18 cellular contexts compared by ENCODE assay signal in the genomic region with DNA sequence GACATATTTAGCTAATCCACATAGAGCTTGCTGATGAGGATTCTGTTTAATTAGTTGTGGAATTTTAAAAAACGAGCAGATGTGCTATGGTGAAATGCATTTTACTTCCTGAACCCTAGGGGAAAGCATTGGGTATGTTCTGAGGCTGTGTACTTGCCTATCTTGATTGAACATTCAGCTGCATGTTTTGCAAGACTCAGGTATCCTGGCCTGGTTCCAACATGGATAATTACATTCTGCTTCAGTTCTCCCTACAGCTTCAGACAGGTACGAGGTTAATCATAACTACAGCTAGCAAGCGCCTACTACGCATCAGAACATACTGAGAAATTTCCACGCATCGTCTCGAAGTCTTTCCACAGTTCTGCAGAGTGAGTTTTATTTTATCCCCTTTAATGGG.
DNase-seq lines count a peak whose midpoint lies in the region; ATAC-seq, FAIRE-seq and TF ChIP-seq lines count a peak whose summit lies in the region.
"Had no signal": no experiment of that assay in that cellular context is flagged by ENCODE, and none has a peak within 500 bp of the region (broad histone marks: within the 10 kb centered on the region; RNA-seq: fewer than 3 reads in every experiment).

No MANE protein-coding gene starts in this region.

- ATAC-seq in HG03520 (IDR thresholded peaks at IDR 0.05; ENCODE audit: unreplicated experiment): no peak
- ATAC-seq: HepG2 had no signal

- TF ChIP-seq CTCF in bronchial epithelial cell (IDR thresholded peaks at IDR 0.05; ENCODE audit: insufficient read depth, low read length, severe bottlenecking) (no peak), lower leg skin (IDR thresholded peaks at IDR 0.05) (no peak), GM13976 (IDR thresholded peaks at IDR 0.05; ENCODE audit: borderline replicate concordance, control extremely low read depth, extremely low read depth, insufficient read depth, missing control alignments) (no peak)

- H3K4me3 ChIP-seq in bronchial epithelial cell (ENCODE audit: low read depth, low read length): no peak overlapping the region
- H3K4me3 ChIP-seq in lower leg skin (ENCODE audit: low read depth, poor library complexity, severe bottlenecking): no peak overlapping the region
- H3K4me3 ChIP-seq: SJSA1 had no signal

- DNase-seq in NCI-H1417 (lab: John Stamatoyannopoulos, UW) (peak in 2 of 3 experiments; percentile 8 to 22), NCI-H1417 treated with DMSO at 0.1 percent for 48 hours (lab: John Stamatoyannopoulos, UW) (no peak), DMS153 (lab: John Stamatoyannopoulos, UW) (peak; percentile 65), NCI-H510A (lab: John Stamatoyannopoulos, UW) (peak; percentile 53), bronchial epithelial cell (ENCODE audit: low read depth) (peak; percentile 31), lower leg skin (ENCODE audit: low spot score in 2 of 2) (no peak), GM13976 (ENCODE audit: low spot score) (no peak)
- DNase-seq: CD4-positive, alpha-beta memory T cell; HFFc6; NCI-H1048; NCI-H187; NCI-H446 treated with DMSO at 0.1 percent for 48 hours; NK-92 treated with Interleukin-12 subunit alpha and Interleukin-12 subunit beta, amount 100 ng/mL, for 24 hours; T-helper 2 cell had no signal

- intact Hi-C loops in lower leg skin (cut with DNase I; ENCODE audit: low total_unique reads): no loop called here

- no peak for TF ChIP-seq POLR2A in lower leg skin (IDR thresholded peaks at IDR 0.05)

- WGBS in lower leg skin, 2 donors: 63 to 64% methylated on average over 7 of the region's 7 CpGs

- in situ Hi-C loops in GM13976 (cut with MboI; ENCODE audit: low sequenced_read_pairs, unreplicated experiment): no loop called here

- no peak for FAIRE-seq in bronchial epithelial cell (lab: Jason Lieb, UNC)
- FAIRE-seq: H54, HepG2 had no signal

- H3K36me3 ChIP-seq in bronchial epithelial cell (ENCODE audit: control insufficient read depth, insufficient read depth, low read length): no peaks in the 10 kb centered on the region
- H3K36me3 ChIP-seq: SJSA1 had no signal

- H3K27me3 ChIP-seq in bronchial epithelial cell (ENCODE audit: control insufficient read depth, insufficient read depth, low read length): no peaks in the 10 kb centered on the region

Comparison
In these comparisons a context has a peak if more than half of its experiments do, and no peak if none do; other contexts are left out.
1. DNase-seq: peak in NCI-H1417 (2 of 3), DMS153 (single experiment), NCI-H510A (single experiment) and bronchial epithelial cell (single experiment); none in NCI-H1417 treated with DMSO at 0.1 percent for 48 hours (single experiment), lower leg skin (0 of 2) and GM13976 (single experiment).